ENCODE assay signal across 21 cellular contexts in genomic region chr3:45826321-45826720, GRCh38. TPM values are rescaled to one million over a fixed set of nuclear protein-coding genes. Genes with fewer than 3 reads are reported as not detected.
"Had no signal": no experiment of that assay in that cellular context is flagged by ENCODE, and none has a peak within 500 bp of the region (broad histone marks: within the 10 kb centered on the region; RNA-seq: fewer than 3 reads in every experiment).

No MANE protein-coding gene starts in this region.

- H3K9me3 Mint-ChIP-seq: activated CD4-positive, alpha-beta T cell treated with anti-CD3 and anti-CD28 coated beads, Interleukin-2, amount 10 ng/mL, durations not matched to agents 7 days and 5 days; activated naive CD4-positive, alpha-beta T cell treated with anti-CD3 and anti-CD28 coated beads, Interleukin-2, amount 10 ng/mL, durations not matched to agents 7 days and 5 days; brain; natural killer cell treated with Interleukin-12 subunit alpha and Interleukin-12 subunit beta and Interleukin-15 and Interleukin-18, amount 100 ng/mL, for 72 hours had no signal

- H3K9me3 ChIP-seq: esophagus squamous epithelium, left lung, prostate gland, SJSA1, spleen had no signal

- H3K4me3 Mint-ChIP-seq: activated CD4-positive, alpha-beta T cell treated with anti-CD3 and anti-CD28 coated beads, Interleukin-2, amount 10 ng/mL, durations not matched to agents 7 days and 5 days; activated naive CD4-positive, alpha-beta T cell treated with anti-CD3 and anti-CD28 coated beads, Interleukin-2, amount 10 ng/mL, durations not matched to agents 7 days and 5 days; brain; natural killer cell treated with Interleukin-12 subunit alpha and Interleukin-12 subunit beta and Interleukin-15 and Interleukin-18, amount 100 ng/mL, for 72 hours had no signal

- ATAC-seq: left lung; natural killer cell treated with Interleukin-12 subunit alpha and Interleukin-12 subunit beta and Interleukin-15 and Interleukin-18, amount 100 ng/mL, for 72 hours; sciatic nerve had no signal

- H3K27ac ChIP-seq: esophagus squamous epithelium, left lung, prostate gland, SJSA1, spleen, VCaP had no signal

- H3K27me3 ChIP-seq: esophagus squamous epithelium, left lung, SJSA1, spleen had no signal

- FAIRE-seq: endometrium had no signal

- H3K4me1 Mint-ChIP-seq: activated naive CD4-positive, alpha-beta T cell treated with anti-CD3 and anti-CD28 coated beads, Interleukin-2, amount 10 ng/mL, durations not matched to agents 7 days and 5 days; brain had no signal

- DNase-seq: activated CD4-positive, alpha-beta T cell treated with anti-CD3 and anti-CD28 coated beads, Interleukin-2, amount 10 ng/mL, durations not matched to agents 7 days and 5 days; activated naive CD4-positive, alpha-beta T cell treated with anti-CD3 and anti-CD28 coated beads, Interleukin-2, amount 10 ng/mL, durations not matched to agents 7 days and 5 days; amygdala; esophagus squamous epithelium; foreskin fibroblast; glutamatergic neuron; left lung; mesenchymal stem cell; nucleus accumbens; spleen; stimulated activated CD4-positive, alpha-beta T cell treated with anti-CD3 and anti-CD28 coated beads, Interleukin-1b, Interleukin-23, amount 100 ng/mL, for 48 hours; stimulated activated naive CD4-positive, alpha-beta T cell treated with Interleukin-2 at 50 U/mL for 16 hours; T1000 had no signal

- H3K4me3 ChIP-seq: esophagus squamous epithelium, left lung, prostate gland, SJSA1, spleen had no signal

- H3K27me3 Mint-ChIP-seq: activated CD4-positive, alpha-beta T cell treated with anti-CD3 and anti-CD28 coated beads, Interleukin-2, amount 10 ng/mL, durations not matched to agents 7 days and 5 days; activated naive CD4-positive, alpha-beta T cell treated with anti-CD3 and anti-CD28 coated beads, Interleukin-2, amount 10 ng/mL, durations not matched to agents 7 days and 5 days; brain; natural killer cell treated with Interleukin-12 subunit alpha and Interleukin-12 subunit beta and Interleukin-15 and Interleukin-18, amount 100 ng/mL, for 72 hours had no signal

- H3K27ac Mint-ChIP-seq: activated CD4-positive, alpha-beta T cell treated with anti-CD3 and anti-CD28 coated beads, Interleukin-2, amount 10 ng/mL, durations not matched to agents 7 days and 5 days; activated naive CD4-positive, alpha-beta T cell treated with anti-CD3 and anti-CD28 coated beads, Interleukin-2, amount 10 ng/mL, durations not matched to agents 7 days and 5 days; brain; natural killer cell treated with Interleukin-12 subunit alpha and Interleukin-12 subunit beta and Interleukin-15 and Interleukin-18, amount 100 ng/mL, for 72 hours had no signal

- H3K4me1 ChIP-seq: esophagus squamous epithelium, left lung, prostate gland, SJSA1, spleen had no signal

RNA-seq across cellular contexts. Expression of gene SLC6A20, which starts 30.0 kb away (rescaled TPM):
- total RNA-seq: activated CD4-positive, alpha-beta T cell treated with anti-CD3 and anti-CD28 coated beads, Interleukin-2, amount 10 ng/mL, durations not matched to agents 7 days and 5 days; natural killer cell treated with Interleukin-12 subunit alpha and Interleukin-12 subunit beta and Interleukin-15 and Interleukin-18, amount 100 ng/mL, for 72 hours; ureter had no signal
